In the genomic region with DNA sequence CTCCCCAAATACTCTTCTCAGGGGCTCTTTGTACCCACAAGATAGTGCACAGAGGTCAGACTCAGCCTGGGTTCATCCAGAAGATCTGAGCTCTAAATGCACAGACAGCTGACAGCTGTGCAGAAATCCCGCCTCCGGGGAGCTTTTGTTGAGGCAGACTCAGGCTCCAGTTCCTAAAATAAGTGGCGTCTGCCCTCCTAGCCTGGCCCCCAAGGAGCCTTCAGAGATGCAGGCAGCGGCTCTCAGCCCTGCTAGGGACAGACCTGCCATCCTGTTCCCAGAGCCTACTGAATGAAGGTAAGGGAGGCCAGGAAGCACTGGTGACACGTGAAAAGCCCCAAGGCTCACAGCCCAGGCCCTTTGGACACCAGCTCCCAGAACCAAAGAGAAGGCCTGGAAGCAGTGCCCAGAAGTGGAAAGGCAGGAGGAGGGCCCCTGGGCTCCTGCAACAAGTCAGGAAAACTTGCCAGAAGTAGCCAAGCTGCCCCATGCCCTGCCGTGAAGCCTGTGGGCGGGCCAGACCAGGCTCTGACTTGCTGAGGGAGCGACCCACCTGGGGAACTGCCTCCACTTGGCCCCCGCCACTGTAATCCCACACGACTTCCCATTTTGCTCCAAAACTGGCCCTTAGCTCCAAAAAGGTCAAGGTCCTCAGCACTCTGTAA, we compare ENCODE assay signal across 1 cellular context.
TF ChIP-seq lines count a peak whose summit lies in the region.

No MANE protein-coding gene starts in this region.

TF ChIP-seq in GM23338, 12 proteins besides CTCF, POLR2A, EP300 and RAD21 (continued from another document):
- TF ChIP-seq, protein P1, sequence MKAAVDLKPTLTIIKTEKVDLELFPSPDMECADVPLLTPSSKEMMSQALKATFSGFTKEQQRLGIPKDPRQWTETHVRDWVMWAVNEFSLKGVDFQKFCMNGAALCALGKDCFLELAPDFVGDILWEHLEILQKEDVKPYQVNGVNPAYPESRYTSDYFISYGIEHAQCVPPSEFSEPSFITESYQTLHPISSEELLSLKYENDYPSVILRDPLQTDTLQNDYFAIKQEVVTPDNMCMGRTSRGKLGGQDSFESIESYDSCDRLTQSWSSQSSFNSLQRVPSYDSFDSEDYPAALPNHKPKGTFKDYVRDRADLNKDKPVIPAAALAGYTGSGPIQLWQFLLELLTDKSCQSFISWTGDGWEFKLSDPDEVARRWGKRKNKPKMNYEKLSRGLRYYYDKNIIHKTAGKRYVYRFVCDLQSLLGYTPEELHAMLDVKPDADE (IDR thresholded peaks at IDR 0.05): no peak
- TF ChIP-seq ZNF331 (CRISPR knock-in tag; IDR thresholded peaks at IDR 0.05; ENCODE audit: low read depth) (no peak), JUNB (IDR thresholded peaks at IDR 0.05; ENCODE audit: unreplicated experiment) (no peak)
